ENCODE assay signal across 10 cellular contexts in genomic region chr6:121222656-121223055, GRCh38.
DNase-seq lines count a peak whose midpoint lies in the region; ATAC-seq and TF ChIP-seq lines count a peak whose summit lies in the region.
"Had no signal": no experiment of that assay in that cellular context is flagged by ENCODE, and none has a peak within 500 bp of the region (broad histone marks: within the 10 kb centered on the region; RNA-seq: fewer than 3 reads in every experiment).

No MANE protein-coding gene starts in this region.

- POLR2A ChIA-PET in RWPE1 (lab: Yijun Ruan, JAX; ENCODE audit: low non-redundant PET): no interaction called here

- WGBS in esophagus squamous epithelium, 2 donors: 20 to 26% methylated on average over 3 of the region's 3 CpGs

- no peak for TF ChIP-seq POLR2A in esophagus squamous epithelium (IDR thresholded peaks at IDR 0.05)

- H3K9me3 ChIP-seq in esophagus squamous epithelium (no peaks in the 10 kb centered on the region), T-helper 17 cell (ENCODE audit: control insufficient read depth, low read length, poor library complexity, severe bottlenecking) (no peaks in the 10 kb centered on the region)
- H3K9me3 ChIP-seq: HAP-1 had no signal

- TF ChIP-seq CTCF in RWPE1 (conservative IDR thresholded peaks at IDR 0.05; ENCODE audit: low read depth) (peak; percentile 28), fibroblast of pulmonary artery (IDR thresholded peaks at IDR 0.05; ENCODE audit: low read length, missing control alignments) (peak; percentile 21), esophagus squamous epithelium (IDR thresholded peaks at IDR 0.05) (peak in 1 of 6 experiments; percentile 51)

- H3K36me3 Mint-ChIP-seq in T-helper 17 cell (ENCODE audit: low read depth): peaks cover 5% of the 10 kb centered on the region

- H3K4me3 ChIP-seq in fibroblast of pulmonary artery (replicated peaks; ENCODE audit: low read depth, low read length): no peak overlapping the region
- H3K4me3 ChIP-seq in esophagus squamous epithelium: no peak overlapping the region
- H3K4me3 ChIP-seq: HAP-1 had no signal

- H3K36me3 ChIP-seq in esophagus squamous epithelium: peaks cover 0 to 11% (median 0%) of the 10 kb centered on the region in 3 donors
- H3K36me3 ChIP-seq: HAP-1 had no signal

- ATAC-seq in T-helper 17 cell: no peak

- intact Hi-C loops in esophagus squamous epithelium (cut with DNase I): no loop called here

- H3K4me3 Mint-ChIP-seq in T-helper 17 cell: no peak overlapping the region
- H3K4me3 Mint-ChIP-seq: activated CD4-positive, alpha-beta memory T cell treated with anti-CD3 and anti-CD28 coated beads, Interleukin-2, amount 10 ng/mL, durations not matched to agents 7 days and 5 days had no signal

- no peaks in the 10 kb centered on the region for H3K27me3 Mint-ChIP-seq in T-helper 17 cell
- H3K27me3 Mint-ChIP-seq: activated CD4-positive, alpha-beta memory T cell treated with anti-CD3 and anti-CD28 coated beads, Interleukin-2, amount 10 ng/mL, durations not matched to agents 7 days and 5 days had no signal

- H3K27ac ChIP-seq in RWPE1 (no peak overlapping the region), esophagus squamous epithelium (no peak overlapping the region)

- no peaks in the 10 kb centered on the region for H3K4me1 ChIP-seq in esophagus squamous epithelium
- H3K4me1 ChIP-seq: HAP-1 had no signal

- no peaks in the 10 kb centered on the region for H3K4me1 Mint-ChIP-seq in T-helper 17 cell

- no peak overlapping the region for H3K27ac Mint-ChIP-seq in T-helper 17 cell
- H3K27ac Mint-ChIP-seq: activated CD4-positive, alpha-beta memory T cell treated with anti-CD3 and anti-CD28 coated beads, Interleukin-2, amount 10 ng/mL, durations not matched to agents 7 days and 5 days had no signal

- DNase-seq in DMS53 (lab: John Stamatoyannopoulos, UW) (peak; percentile 22), DMS53 treated with DMSO at 0.1 percent for 48 hours (lab: John Stamatoyannopoulos, UW; ENCODE audit: unreplicated experiment) (no peak), RWPE1 (ENCODE audit: low spot score) (peak; percentile 45), fibroblast of pulmonary artery (ENCODE audit: low read depth) (peak; percentile 51), renal cortical epithelial cell (ENCODE audit: low read depth) (peak; percentile 61), esophagus squamous epithelium (lab: John Stamatoyannopoulos, UW) (no peak), T-helper 17 cell (no peak)
- DNase-seq in activated CD8-positive, alpha-beta memory T cell treated with anti-CD3 and anti-CD28 coated beads, Interleukin-2, amount 50 U/mL, for 4 hours: no peak
- DNase-seq: activated CD4-positive, alpha-beta memory T cell treated with anti-CD3 and anti-CD28 coated beads, Interleukin-2, amount 10 ng/mL, durations not matched to agents 7 days and 5 days had no signal

- no peaks in the 10 kb centered on the region for H3K27me3 ChIP-seq in esophagus squamous epithelium

- CTCF ChIA-PET in RWPE1 (lab: Yijun Ruan, JAX): interaction anchor here (0.6 to 1.7 kb wide), 2 partner anchors 167 to 615 kb away, joined by 3 to 6 read pairs; no protein-coding TSS in a partner anchor

Comparison
In these comparisons a context has a peak if more than half of its experiments do, and no peak if none do; other contexts are left out.
1. DNase-seq: peak in DMS53 (single experiment), RWPE1 (single experiment), fibroblast of pulmonary artery (single experiment) and renal cortical epithelial cell (single experiment); none in DMS53 treated with DMSO at 0.1 percent for 48 hours (single experiment), esophagus squamous epithelium (single experiment), activated CD8-positive, alpha-beta memory T cell treated with anti-CD3 and anti-CD28 coated beads, Interleukin-2, amount 50 U/mL, for 4 hours (single experiment) and T-helper 17 cell (0 of 3).